Comparison of ENCODE assay signal across 21 cellular contexts in the genomic region with DNA sequence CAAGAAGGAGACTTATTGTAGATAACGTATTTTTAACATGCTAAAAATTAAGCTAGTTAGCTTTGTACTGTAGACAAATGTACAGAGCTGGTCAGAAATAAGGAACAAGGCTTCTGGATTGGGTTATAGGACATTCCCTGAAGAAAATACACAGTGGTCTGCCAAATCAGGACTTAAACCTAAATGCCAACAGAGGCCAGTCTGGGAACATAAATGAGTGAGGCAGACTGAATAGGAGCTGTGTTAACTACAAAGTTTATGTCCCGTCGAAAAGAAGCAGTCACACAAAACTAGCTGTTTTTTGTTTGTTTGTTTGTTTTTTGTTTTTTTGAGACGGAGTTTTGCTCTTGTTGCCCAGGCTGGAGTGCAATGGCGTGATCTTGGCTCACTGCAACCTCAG.
DNase-seq lines count a peak whose midpoint lies in the region; ATAC-seq and TF ChIP-seq lines count a peak whose summit lies in the region.
"Had no signal": no experiment of that assay in that cellular context is flagged by ENCODE, and none has a peak within 500 bp of the region (broad histone marks: within the 10 kb centered on the region; RNA-seq: fewer than 3 reads in every experiment).

No MANE protein-coding gene starts in this region.

- no peak; the same call in 1 of the 2 replicates for TF ChIP-seq CTCF in VCaP (conservative IDR thresholded peaks at IDR 0.05)
- TF ChIP-seq CTCF in GM10266 (IDR thresholded peaks at IDR 0.05; ENCODE audit: control insufficient read depth, insufficient read depth, low read depth, missing control alignments) = no peak

- H3K27ac ChIP-seq in VCaP = peak overlapping the region; percentile 1; the same call in 1 of the 2 replicates
- H3K27ac ChIP-seq: 22Rv1, A549, BLaER1 had no signal

- ATAC-seq in HG03095 (IDR thresholded peaks at IDR 0.05; ENCODE audit: unreplicated experiment) = no peak
- no peak for ATAC-seq in HG03280 (IDR thresholded peaks at IDR 0.05; ENCODE audit: unreplicated experiment)
- ATAC-seq: CD8-positive, alpha-beta T cell; GM23338 had no signal

- DNase-seq in Ammon's horn (ENCODE audit: low spot score) (peak; percentile 20), fibroblast of peridontal ligament (ENCODE audit: extremely low read depth) (peak; percentile 11), pons (ENCODE audit: low spot score) (peak; percentile 64), GM10266 (ENCODE audit: extremely low spot score) (no peak), GF-D8 (lab: John Stamatoyannopoulos, UW) (no peak)
- DNase-seq: AML-193; Calu3; CD8-positive, alpha-beta T cell; DMS 273 treated with DMSO at 0.1 percent for 48 hours; DMS53; DND-41; EL; HCEC 1CT; IMR-90 had no signal

Comparison
In these comparisons a context has a peak if more than half of its experiments do, and no peak if none do; other contexts are left out.
1. DNase-seq: peak in Ammon's horn (single experiment), fibroblast of peridontal ligament (single experiment) and pons (single experiment); none in GM10266 (single experiment) and GF-D8 (single experiment).